Comparison of ENCODE assay signal across 8 cellular contexts in genomic region chr6:125746731-125747588, GRCh38. TPM values are rescaled to one million over a fixed set of nuclear protein-coding genes. Genes with fewer than 3 reads are reported as not detected.
DNase-seq lines count a peak whose midpoint lies in the region; ATAC-seq, FAIRE-seq and TF ChIP-seq lines count a peak whose summit lies in the region.

No MANE protein-coding gene starts in this region.

- no peaks in the 10 kb centered on the region for H3K79me2 ChIP-seq in mammary epithelial cell (ENCODE audit: insufficient read depth, low read length)

- BruUV-seq in mammary epithelial cell (replicated peaks; lab: Mats Ljungman, UMichigan): no TSS peak

- CTCF ChIA-PET in mammary epithelial cell (lab: Charles Lee; ENCODE audit: low non-redundant PET): interaction anchor here (0.6 kb wide), 1 partner anchor 1444 kb away, joined by 5 read pairs; no protein-coding TSS in a partner anchor

- H2AFZ ChIP-seq in mammary epithelial cell (ENCODE audit: low read depth, low read length): peak overlapping the region; percentile 96

- H3K9ac ChIP-seq in mammary epithelial cell (ENCODE audit: insufficient read depth, low read length) (no peak overlapping the region), kidney (ENCODE audit: low read length in 2 of 2) (peak overlapping the region in 1 of 2 donors; percentile 95)

- TF ChIP-seq CTCF in mammary epithelial cell (conservative IDR thresholded peaks at IDR 0.05 in 1 of 2, IDR thresholded peaks at IDR 0.05 in 1 of 2; ENCODE audit: extremely low read depth in 1 of 2, insufficient read depth in 1 of 2, low read depth in 1 of 2, low read length in 2 of 2): no peak
- peak; percentile 3 for TF ChIP-seq CTCF in kidney (IDR thresholded peaks at IDR 0.05; ENCODE audit: borderline replicate concordance, extremely low read depth, insufficient read depth)

- H3K9me3 ChIP-seq in mammary epithelial cell (replicated peaks; ENCODE audit: insufficient read depth, low read length) (no peaks in the 10 kb centered on the region), kidney (ENCODE audit: control insufficient read depth in 1 of 2, low read length in 2 of 2) (no peaks in the 10 kb centered on the region)

- ATAC-seq in GM21367 (IDR thresholded peaks at IDR 0.05; ENCODE audit: unreplicated experiment): peak; percentile 60

- H3K27me3 ChIP-seq in mammary epithelial cell (ENCODE audit: insufficient read depth, low read length): peaks cover 55% of the 10 kb centered on the region

- no peaks in the 10 kb centered on the region for H4K20me1 ChIP-seq in mammary epithelial cell (ENCODE audit: insufficient read depth, low read length)

- WGBS in mammary epithelial cell (ENCODE audit: low coverage, missing lambda C conversion rate): 2% methylated on average over 32 of the region's 32 CpGs

- H3K27ac ChIP-seq in mammary epithelial cell (ENCODE audit: insufficient read depth, low read depth, low read length): no peak overlapping the region
- peak overlapping the region; percentile 85 to 87 for H3K27ac ChIP-seq in kidney (ENCODE audit: low read depth in 2 of 2, low read length in 2 of 2)

- FAIRE-seq in kidney (lab: Jason Lieb, UNC): no peak

- H3K4me1 ChIP-seq in mammary epithelial cell (ENCODE audit: insufficient read depth, low read length): peaks cover 28% of the 10 kb centered on the region
- peaks cover 0 to 2% of the 10 kb centered on the region in 2 donors for H3K4me1 ChIP-seq in kidney (ENCODE audit: control insufficient read depth in 1 of 2, insufficient read depth in 1 of 2, low read depth in 1 of 2, low read length in 2 of 2)

- H3K36me3 ChIP-seq in mammary epithelial cell (ENCODE audit: insufficient read depth, low read length) (no peaks in the 10 kb centered on the region), kidney (ENCODE audit: control insufficient read depth in 1 of 2, insufficient read depth in 2 of 2, low read length in 2 of 2) (no peaks in the 10 kb centered on the region)

- dilution Hi-C loops in mammary epithelial cell (cut with HindIII; ENCODE audit: low sequenced_read_pairs): no loop called here

- intact Hi-C loops in mammary epithelial cell (cut with micrococcal nuclease) (no loop called here), kidney (cut with DNase I) (no loop called here)

- peak overlapping the region; percentile 32 to 68 (median 45) for H3K4me3 ChIP-seq in mammary epithelial cell (replicated peaks in 1 of 3; ENCODE audit: insufficient read depth in 1 of 3, low read depth in 2 of 3, low read length in 3 of 3)
- H3K4me3 ChIP-seq in kidney (ENCODE audit: low read length in 2 of 2): peak overlapping the region; percentile 74 to 91

- DNase-seq in DMS 273 treated with DMSO at 0.1 percent for 48 hours (lab: John Stamatoyannopoulos, UW): peak; percentile 48
- DNase-seq in HUDEP-2 (lab: John Stamatoyannopoulos, UW; ENCODE audit: unreplicated experiment in 76 of 76): peak in 49 of 76 experiments; percentile 13 to 65 (median 40)
- peak; percentile 21 for DNase-seq in UCSD-AML1 (lab: John Stamatoyannopoulos, UW; ENCODE audit: unreplicated experiment)
- peak; percentile 14 for DNase-seq in mammary epithelial cell
- DNase-seq in kidney: no peak
- peak in 2 of 3 donors; percentile 41 to 58 for DNase-seq in stimulated activated CD4-positive, alpha-beta T cell treated with anti-CD3 and anti-CD28 coated beads, Interleukin-12 subunit alpha, Interleukin-12 subunit beta, amount 100 ng/mL, for 48 hours (ENCODE audit: low read depth in 2 of 3, low spot score in 1 of 3)
- no peak for DNase-seq in HK-2 (ENCODE audit: unreplicated experiment)

- peak overlapping the region; percentile 100 for H3K4me2 ChIP-seq in mammary epithelial cell (ENCODE audit: insufficient read depth, low read depth, low read length)

- in situ Hi-C loops in mammary epithelial cell (cut with MboI; ENCODE audit: low sequenced_read_pairs in 2 of 2): no loop called here

RNA-seq across cellular contexts. Expression of gene HEY2, which starts 2.5 kb away (rescaled TPM):
- total RNA-seq in mammary epithelial cell (under 1 TPM in 1 of 2 donors, not detected in 1; 0.17 TPM), kidney (10.7 TPM)
- polyA plus RNA-seq in mammary epithelial cell (not detected), kidney (ENCODE audit: insufficient read depth, low read depth, low replicate concordance) (4.2 TPM)
- polyA minus RNA-seq in mammary epithelial cell: not detected

RNA-seq across cellular contexts. Expression of gene NCOA7, which starts 43.8 kb away (rescaled TPM):
- total RNA-seq in mammary epithelial cell (10 to 100 TPM; 29.0 to 29.1 TPM), kidney (135 TPM)
- polyA plus RNA-seq in mammary epithelial cell (10.5 TPM), kidney (ENCODE audit: insufficient read depth, low read depth, low replicate concordance) (21.0 TPM)
- polyA minus RNA-seq in mammary epithelial cell: 55.3 TPM

Comparison
In these comparisons a context has a peak if more than half of its experiments do, and no peak if none do; other contexts are left out.
1. DNase-seq: peak in DMS 273 treated with DMSO at 0.1 percent for 48 hours (single experiment), HUDEP-2 (49 of 76), UCSD-AML1 (single experiment), mammary epithelial cell (single experiment) and stimulated activated CD4-positive, alpha-beta T cell treated with anti-CD3 and anti-CD28 coated beads, Interleukin-12 subunit alpha, Interleukin-12 subunit beta, amount 100 ng/mL, for 48 hours (2 of 3); none in kidney (single experiment) and HK-2 (single experiment).
2. RNA of gene HEY2, which starts 2.5 kb away (total RNA-seq): 10.7 TPM in kidney (single experiment); 0.17 TPM in mammary epithelial cell; every median in the first group is over 10 times any median in the second.